Comparison of ENCODE assay signal across 2 cellular contexts in the genomic region with DNA sequence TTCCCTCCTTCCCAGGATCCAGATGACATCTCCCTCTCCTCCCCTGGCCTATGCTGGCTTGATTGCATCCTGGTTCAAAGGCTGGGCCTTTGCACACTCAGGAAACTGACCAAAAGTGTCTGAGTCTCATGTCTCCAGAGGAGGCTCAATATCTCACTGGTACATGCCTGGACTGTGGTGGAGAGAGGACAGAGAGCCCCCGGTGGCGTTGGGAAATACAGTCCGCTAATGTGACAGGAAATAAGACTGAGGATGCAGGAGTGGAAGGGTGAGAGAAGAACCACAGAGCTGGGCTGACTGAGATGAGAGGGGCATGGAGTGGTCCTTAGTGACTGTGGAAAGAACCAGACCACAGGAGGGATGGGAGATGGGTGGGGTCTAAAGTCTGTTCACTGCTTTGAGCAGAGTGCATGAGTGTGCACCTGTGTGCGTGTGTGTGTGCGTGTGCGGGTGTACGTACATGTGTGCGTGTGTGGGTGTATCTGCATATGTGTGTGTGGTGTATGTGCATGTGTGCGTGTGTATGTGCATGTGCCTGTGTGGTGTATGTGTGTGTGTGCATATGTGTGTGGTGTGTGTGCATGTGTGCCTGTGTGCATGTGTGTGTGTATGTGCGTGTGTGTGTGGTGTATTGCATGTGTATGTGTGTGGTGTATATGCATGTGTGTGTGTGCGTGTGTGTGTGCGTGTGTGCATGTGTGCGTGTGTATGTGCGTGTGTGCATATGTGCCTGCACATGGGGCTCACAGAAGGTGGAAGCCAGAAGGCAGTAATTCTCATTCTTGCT.
TF ChIP-seq lines count a peak whose summit lies in the region.

No MANE protein-coding gene starts in this region.

TF ChIP-seq in HepG2, 621 proteins besides CTCF, POLR2A, EP300 and RAD21:
- peak; percentile 91 for TF ChIP-seq MNT (IDR thresholded peaks at IDR 0.05)
- TF ChIP-seq AGO1 (IDR thresholded peaks at IDR 0.05; ENCODE audit: low read depth, low read length, poor library complexity, severe bottlenecking), result no peak

TF ChIP-seq in GM12878, 131 proteins besides CTCF, POLR2A, EP300 and RAD21:
- TF ChIP-seq BCL3 (IDR thresholded peaks at IDR 0.05; ENCODE audit: borderline replicate concordance, insufficient read depth, low read depth, low read length, poor library complexity, severe bottlenecking), result peak; percentile 84
- no peak for TF ChIP-seq ASH2L (IDR thresholded peaks at IDR 0.05; ENCODE audit: borderline replicate concordance, low read depth)
- peak; percentile 5; the same call in 1 of the 2 replicates for TF ChIP-seq ZBTB11 (CRISPR knock-in tag; IDR thresholded peaks at IDR 0.05)
- TF ChIP-seq, protein P1, sequence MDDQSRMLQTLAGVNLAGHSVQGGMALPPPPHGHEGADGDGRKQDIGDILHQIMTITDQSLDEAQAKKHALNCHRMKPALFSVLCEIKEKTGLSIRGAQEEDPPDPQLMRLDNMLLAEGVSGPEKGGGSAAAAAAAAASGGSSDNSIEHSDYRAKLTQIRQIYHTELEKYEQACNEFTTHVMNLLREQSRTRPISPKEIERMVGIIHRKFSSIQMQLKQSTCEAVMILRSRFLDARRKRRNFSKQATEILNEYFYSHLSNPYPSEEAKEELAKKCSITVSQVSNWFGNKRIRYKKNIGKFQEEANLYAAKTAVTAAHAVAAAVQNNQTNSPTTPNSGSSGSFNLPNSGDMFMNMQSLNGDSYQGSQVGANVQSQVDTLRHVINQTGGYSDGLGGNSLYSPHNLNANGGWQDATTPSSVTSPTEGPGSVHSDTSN (IDR thresholded peaks at IDR 0.05; ENCODE audit: insufficient replicate concordance, low read depth, low read length), result peak; percentile 10
TF ChIP-seq in GM12878: peak in this region for 3.
